Comparison of ENCODE assay signal across 9 cellular contexts in the genomic region with DNA sequence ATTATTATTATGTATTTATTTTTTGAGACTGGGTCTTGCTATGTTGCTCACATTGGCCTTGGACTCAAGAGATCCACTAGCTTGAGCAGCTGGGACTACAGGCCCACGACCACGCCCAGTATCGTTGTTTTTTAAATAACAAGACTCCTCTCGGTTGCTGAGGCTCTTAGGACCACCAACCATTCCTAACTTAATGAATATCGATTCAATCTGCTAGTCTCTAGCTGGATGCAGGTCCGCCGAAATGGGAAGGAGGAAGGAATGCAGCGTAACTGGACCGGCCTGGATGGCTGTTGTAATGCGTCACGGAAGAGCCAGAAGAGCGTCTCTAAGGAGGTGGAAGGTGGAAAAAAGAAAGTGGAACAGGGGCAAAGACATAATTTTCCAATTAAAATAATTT. TPM values are rescaled to one million over a fixed set of nuclear protein-coding genes. Genes with fewer than 3 reads are reported as not detected.
DNase-seq lines count a peak whose midpoint lies in the region; ATAC-seq and TF ChIP-seq lines count a peak whose summit lies in the region.
"Had no signal": no experiment of that assay in that cellular context is flagged by ENCODE, and none has a peak within 500 bp of the region (broad histone marks: within the 10 kb centered on the region; RNA-seq: fewer than 3 reads in every experiment).

No MANE protein-coding gene starts in this region.

- H3K4me3 ChIP-seq in PC-9 (peak overlapping the region; percentile 68), esophagus (ENCODE audit: low read depth in 1 of 2, low read length in 2 of 2) (peak overlapping the region; percentile 73 to 97), parathyroid adenoma (ENCODE audit: low read depth, low read length) (no peak overlapping the region)

- H3K79me2 ChIP-seq in PC-9 (ENCODE audit: low read depth) (peaks cover 57% of the 10 kb centered on the region), parathyroid adenoma (peaks cover 2% of the 10 kb centered on the region)

- 0 out of 2 replicates have a peak, but pooled peaks cover 9% of the 10 kb centered on the region for H3K36me3 ChIP-seq in PC-9 (ENCODE audit: low read depth)
- H3K36me3 ChIP-seq in esophagus (ENCODE audit: control insufficient read depth in 2 of 2, insufficient read depth in 2 of 2, low read length in 1 of 2) = peaks cover 0 to 2% of the 10 kb centered on the region in 2 donors
- H3K36me3 ChIP-seq in parathyroid adenoma (ENCODE audit: control insufficient read depth, insufficient read depth, low read length) = no peaks in the 10 kb centered on the region

- H3K9me3 ChIP-seq in PC-9 (ENCODE audit: insufficient read depth, low read depth) = no peaks in the 10 kb centered on the region
- H3K9me3 ChIP-seq in esophagus (ENCODE audit: control insufficient read depth in 2 of 2, insufficient read depth in 1 of 2, low read depth in 1 of 2, low read length in 1 of 2) = no peaks in the 10 kb centered on the region
- H3K9me3 ChIP-seq in parathyroid adenoma (ENCODE audit: control insufficient read depth, low read length) = no peaks in the 10 kb centered on the region

- H2AFZ ChIP-seq in PC-9 (no peak overlapping the region), parathyroid adenoma (no peak overlapping the region)

- TF ChIP-seq CTCF in Calu3 (IDR thresholded peaks at IDR 0.05; ENCODE audit: unreplicated experiment) = no peak
- TF ChIP-seq CTCF in PC-9 (conservative IDR thresholded peaks at IDR 0.05) = no peak
- TF ChIP-seq CTCF in parathyroid adenoma (IDR thresholded peaks at IDR 0.05) = no peak

- H4K20me1 ChIP-seq in PC-9 (ENCODE audit: insufficient read depth) = peaks cover 3% of the 10 kb centered on the region

- H3K27me3 ChIP-seq in PC-9 (ENCODE audit: insufficient read depth, low read depth) (no peaks in the 10 kb centered on the region), esophagus (ENCODE audit: control insufficient read depth in 1 of 2, insufficient read depth in 2 of 2, low read length in 2 of 2) (no peaks in the 10 kb centered on the region), parathyroid adenoma (ENCODE audit: control insufficient read depth, insufficient read depth, low read length) (no peaks in the 10 kb centered on the region)

- peak overlapping the region; percentile 76 for H3K4me2 ChIP-seq in PC-9
- H3K4me2 ChIP-seq in parathyroid adenoma (ENCODE audit: low read length) = no peak overlapping the region

- BruUV-seq in Calu3 (replicated peaks; lab: Mats Ljungman, UMichigan) (no TSS peak), PC-9 (replicated peaks; lab: Mats Ljungman, UMichigan) (TSS peak; percentile 18)

- H3K4me1 ChIP-seq in PC-9 (replicated peaks; ENCODE audit: insufficient read depth) = peaks cover 62% of the 10 kb centered on the region
- H3K4me1 ChIP-seq in esophagus (ENCODE audit: control insufficient read depth in 2 of 2, insufficient read depth in 2 of 2, low read length in 1 of 2) = peaks cover 0 to 8% of the 10 kb centered on the region in 2 donors
- no peaks in the 10 kb centered on the region for H3K4me1 ChIP-seq in parathyroid adenoma

- H3K9me3 Mint-ChIP-seq in Calu3 (ENCODE audit: low read depth, unreplicated experiment) = no peaks in the 10 kb centered on the region
- H3K9me3 Mint-ChIP-seq: activated naive CD4-positive, alpha-beta T cell treated with anti-CD3 and anti-CD28 coated beads, Interleukin-2, amount 50 U/mL, for 72 hours had no signal

- peak overlapping the region; percentile 86 for H3K4me3 Mint-ChIP-seq in Calu3 (ENCODE audit: low read depth, unreplicated experiment)

- H3K4me1 Mint-ChIP-seq in Calu3 (ENCODE audit: low read depth, unreplicated experiment) = peaks cover 60% of the 10 kb centered on the region

- H3K9me2 ChIP-seq in PC-9 (ENCODE audit: insufficient read depth) = no peaks in the 10 kb centered on the region

- intact Hi-C loops in Calu3 (cut with micrococcal nuclease; ENCODE audit: unreplicated experiment) = loop anchor here (1.0 kb wide), 1 partner anchor 12 kb away; no protein-coding TSS in a partner anchor
- intact Hi-C loops in PC-9 (cut with micrococcal nuclease; ENCODE audit: unreplicated experiment) = loop anchor here (5.0 kb wide), 1 partner anchor 34 kb away; no protein-coding TSS in a partner anchor
- intact Hi-C loops in posterior vena cava (cut with DNase I) = no loop called here

- peaks cover 13% of the 10 kb centered on the region for H3K27me3 Mint-ChIP-seq in Calu3 (ENCODE audit: unreplicated experiment)

- peaks cover 43% of the 10 kb centered on the region for H3F3A ChIP-seq in PC-9 (ENCODE audit: insufficient read depth, low read depth)

- POLR2A ChIA-PET in PC-9 (lab: Charles Lee; ENCODE audit: unreplicated experiment) = interaction anchor here (0.6 to 1.1 kb wide), 3 partner anchors 22 to 568 kb away, joined by 3 to 6 read pairs (median 5); no protein-coding TSS in a partner anchor

- DNase-seq in Calu3 = peak; percentile 60
- no peak for DNase-seq in PC-9
- no peak for DNase-seq in NCI-H1105 (lab: John Stamatoyannopoulos, UW)
- no peak for DNase-seq in substantia nigra (lab: John Stamatoyannopoulos, UW)
- DNase-seq in posterior vena cava (ENCODE audit: low spot score) = no peak

- CTCF ChIA-PET in Calu3 (lab: Charles Lee) (interaction anchor here (1.0 to 1.1 kb wide), 3 partner anchors 17 to 47 kb away, joined by 3 to 4 read pairs (median 4); no protein-coding TSS in a partner anchor), PC-9 (lab: Charles Lee) (no interaction called here)

- H3K27ac Mint-ChIP-seq in Calu3 (ENCODE audit: unreplicated experiment) = peak overlapping the region; percentile 99

- peaks cover 87% of the 10 kb centered on the region for H3K36me3 Mint-ChIP-seq in Calu3 (ENCODE audit: insufficient read depth, unreplicated experiment)

- WGBS in esophagus, 2 donors = 41 to 48% methylated on average over 12 of the region's 12 CpGs

- ATAC-seq in HG02642 (IDR thresholded peaks at IDR 0.05; ENCODE audit: poor library complexity, unreplicated experiment) = no peak
- ATAC-seq: activated naive CD4-positive, alpha-beta T cell treated with anti-CD3 and anti-CD28 coated beads, Interleukin-2, amount 50 U/mL, for 72 hours had no signal

- no peak overlapping the region for H3K9ac ChIP-seq in parathyroid adenoma

- H3K27ac ChIP-seq in PC-9 (peak overlapping the region; percentile 94), esophagus (ENCODE audit: low read depth in 2 of 2, low read length in 1 of 2) (peak overlapping the region; percentile 90 to 99), parathyroid adenoma (peak overlapping the region; percentile 17), substantia nigra (ENCODE audit: low read depth, low read length, poor library complexity, severe bottlenecking) (no peak overlapping the region)

RNA-seq across cellular contexts. Expression of a gene that starts 1.7 kb away (rescaled TPM):
- total RNA-seq in Calu3 (2022) (3,100 and 3,305 TPM in 2 replicates), PC-9 (2021) (1,720 and 1,743 TPM in 2 replicates), posterior vena cava (1,000 to 10,000 TPM in 1 of 2 donors, 100 to 1,000 TPM in 1; 815 to 1,045 TPM)
- 1,000 to 10,000 TPM; 1,972 to 2,098 TPM for polyA plus RNA-seq in esophagus

Comparison
In these comparisons a context has a peak if more than half of its experiments do, and no peak if none do; other contexts are left out.
1. intact Hi-C loops: an anchor here in Calu3 (1.0 kb wide) and PC-9 (5.0 kb wide); none called in posterior vena cava.